34 cellular contexts compared by ENCODE assay signal in the genomic region with DNA sequence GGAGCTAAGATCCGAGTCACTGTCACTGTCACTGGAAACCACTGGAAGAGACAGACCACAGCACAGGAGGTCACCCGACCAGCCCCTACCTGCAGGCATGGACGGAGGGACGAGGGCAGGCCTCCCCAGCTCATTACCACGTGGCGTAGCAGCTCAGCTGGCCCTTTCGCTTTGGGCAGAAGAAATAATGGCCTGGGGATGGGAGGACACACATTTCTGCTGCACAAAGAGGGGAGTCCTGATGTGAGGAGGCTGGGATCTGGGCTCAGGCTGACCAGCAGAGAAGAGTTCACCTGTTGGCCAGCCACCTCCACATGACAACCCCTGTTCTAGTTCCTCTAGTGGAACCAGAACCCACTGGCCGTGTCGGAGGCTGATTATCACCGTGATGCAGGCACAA. TPM values are rescaled to one million over a fixed set of nuclear protein-coding genes. Genes with fewer than 3 reads are reported as not detected.
"Had no signal": no experiment of that assay in that cellular context is flagged by ENCODE, and none has a peak within 500 bp of the region (broad histone marks: within the 10 kb centered on the region; RNA-seq: fewer than 3 reads in every experiment).

No MANE protein-coding gene starts in this region.

- H3K27me3 ChIP-seq: esophagus squamous epithelium, vagina had no signal

- H2AFZ ChIP-seq: parathyroid adenoma had no signal

- H3K27ac Mint-ChIP-seq: activated naive CD4-positive, alpha-beta T cell treated with anti-CD3 and anti-CD28 coated beads, Interleukin-2, amount 50 U/mL, for 24 hours; activated naive CD8-positive, alpha-beta T cell treated with anti-CD3 and anti-CD28 coated beads, Interleukin-2, amount 50 U/mL, for 24 hours; activated T-cell treated with anti-CD3 and anti-CD28 coated beads, Interleukin-2, amount 50 U/mL, for 24 hours; memory B cell; naive thymus-derived CD4-positive, alpha-beta T cell; stimulated activated effector memory CD8-positive, alpha-beta T cell treated with anti-CD3 and anti-CD28 coated beads, Interleukin-12 subunit alpha, Interleukin-12 subunit beta, amount 100 ng/mL, for 72 hours; stimulated activated naive CD8-positive, alpha-beta T cell treated with anti-CD3 and anti-CD28 coated beads, Interleukin-15, Interleukin-2, amounts not matched to agents 100 ng/mL and 50 ng/mL, for 24 hours; T-helper 1 cell treated with Interleukin-12 subunit alpha and Interleukin-12 subunit beta and Interleukin-4 antibody, amounts not matched to agents 30 μg/mL and 1 μg/mL, for 36 hours; type B pancreatic cell had no signal

- H3K27ac ChIP-seq: epithelial cell of prostate, esophagus squamous epithelium, parathyroid adenoma, skin epidermis, vagina, VCaP had no signal

- H3K4me3 Mint-ChIP-seq: activated naive CD4-positive, alpha-beta T cell treated with anti-CD3 and anti-CD28 coated beads, Interleukin-2, amount 50 U/mL, for 24 hours; activated naive CD8-positive, alpha-beta T cell treated with anti-CD3 and anti-CD28 coated beads, Interleukin-2, amount 50 U/mL, for 24 hours; activated T-cell treated with anti-CD3 and anti-CD28 coated beads, Interleukin-2, amount 50 U/mL, for 24 hours; memory B cell; naive thymus-derived CD4-positive, alpha-beta T cell; neural crest cell; stimulated activated effector memory CD8-positive, alpha-beta T cell treated with anti-CD3 and anti-CD28 coated beads, Interleukin-12 subunit alpha, Interleukin-12 subunit beta, amount 100 ng/mL, for 72 hours; stimulated activated naive CD8-positive, alpha-beta T cell treated with anti-CD3 and anti-CD28 coated beads, Interleukin-15, Interleukin-2, amounts not matched to agents 100 ng/mL and 50 ng/mL, for 24 hours; T-helper 1 cell treated with Interleukin-12 subunit alpha and Interleukin-12 subunit beta and Interleukin-4 antibody, amounts not matched to agents 30 μg/mL and 1 μg/mL, for 36 hours; type B pancreatic cell had no signal

- H3K36me3 Mint-ChIP-seq: activated naive CD4-positive, alpha-beta T cell treated with anti-CD3 and anti-CD28 coated beads, Interleukin-2, amount 50 U/mL, for 24 hours; memory B cell; naive thymus-derived CD4-positive, alpha-beta T cell; stimulated activated effector memory CD8-positive, alpha-beta T cell treated with anti-CD3 and anti-CD28 coated beads, Interleukin-12 subunit alpha, Interleukin-12 subunit beta, amount 100 ng/mL, for 72 hours; type B pancreatic cell had no signal

- H3K9ac ChIP-seq: parathyroid adenoma had no signal

- H3K9me3 ChIP-seq: esophagus squamous epithelium, vagina had no signal

- H3K4me1 ChIP-seq: parathyroid adenoma had no signal

- ATAC-seq: activated CD4-positive, CD25-positive, alpha-beta regulatory T cell treated with anti-CD3 and anti-CD28 coated beads, Interleukin-2, amount 50 U/mL, for 24 hours; activated naive CD8-positive, alpha-beta T cell treated with anti-CD3 and anti-CD28 coated beads, Interleukin-2, amount 50 U/mL, for 24 hours; naive thymus-derived CD4-positive, alpha-beta T cell; right cardiac atrium; stimulated activated effector memory CD8-positive, alpha-beta T cell treated with anti-CD3 and anti-CD28 coated beads, Interleukin-12 subunit alpha, Interleukin-12 subunit beta, amount 100 ng/mL, for 72 hours had no signal

- H3K27me3 Mint-ChIP-seq: activated naive CD4-positive, alpha-beta T cell treated with anti-CD3 and anti-CD28 coated beads, Interleukin-2, amount 50 U/mL, for 24 hours; activated naive CD8-positive, alpha-beta T cell treated with anti-CD3 and anti-CD28 coated beads, Interleukin-2, amount 50 U/mL, for 24 hours; activated T-cell treated with anti-CD3 and anti-CD28 coated beads, Interleukin-2, amount 50 U/mL, for 24 hours; memory B cell; naive thymus-derived CD4-positive, alpha-beta T cell; stimulated activated naive CD8-positive, alpha-beta T cell treated with anti-CD3 and anti-CD28 coated beads, Interleukin-15, Interleukin-2, amounts not matched to agents 100 ng/mL and 50 ng/mL, for 24 hours; type B pancreatic cell had no signal

- H3K9me3 Mint-ChIP-seq: activated naive CD4-positive, alpha-beta T cell treated with anti-CD3 and anti-CD28 coated beads, Interleukin-2, amount 50 U/mL, for 24 hours; activated naive CD8-positive, alpha-beta T cell treated with anti-CD3 and anti-CD28 coated beads, Interleukin-2, amount 50 U/mL, for 24 hours; activated T-cell treated with anti-CD3 and anti-CD28 coated beads, Interleukin-2, amount 50 U/mL, for 24 hours; memory B cell; naive thymus-derived CD4-positive, alpha-beta T cell; neural crest cell; stimulated activated effector memory CD8-positive, alpha-beta T cell treated with anti-CD3 and anti-CD28 coated beads, Interleukin-12 subunit alpha, Interleukin-12 subunit beta, amount 100 ng/mL, for 72 hours; stimulated activated naive CD8-positive, alpha-beta T cell treated with anti-CD3 and anti-CD28 coated beads, Interleukin-15, Interleukin-2, amounts not matched to agents 100 ng/mL and 50 ng/mL, for 24 hours; T-helper 1 cell treated with Interleukin-12 subunit alpha and Interleukin-12 subunit beta and Interleukin-4 antibody, amounts not matched to agents 30 μg/mL and 1 μg/mL, for 36 hours; type B pancreatic cell had no signal

- H3K4me3 ChIP-seq: esophagus squamous epithelium, skin epidermis, vagina had no signal

- DNase-seq: activated CD4-positive, alpha-beta T cell treated with anti-CD3 and anti-CD28 coated beads for 48 hours; activated CD4-positive, alpha-beta T cell treated with anti-CD3 and anti-CD28 coated beads, Interleukin-2, amount 50 U/mL, for 48 hours; activated CD8-positive, alpha-beta memory T cell treated with anti-CD3 and anti-CD28 coated beads, Interleukin-2, amount 50 U/mL, for 48 hours; activated gamma-delta T cell; activated naive CD8-positive, alpha-beta T cell treated with anti-CD3 and anti-CD28 coated beads, Interleukin-2, amount 50 U/mL, for 24 hours; activated T-cell treated with anti-CD3 and anti-CD28 coated beads, Interleukin-2, amount 50 U/mL, for 24 hours; amygdala; central memory CD4-positive, alpha-beta T cell; dermis blood vessel endothelial cell; effector CD4-positive, alpha-beta T cell; esophagus squamous epithelium; foreskin melanocyte; midbrain; naive thymus-derived CD4-positive, alpha-beta T cell; occipital lobe; stimulated activated CD4-positive, alpha-beta T cell treated with anti-CD3 and anti-CD28 coated beads, Interleukin-4, amount 100 ng/mL, for 24 hours; SW 1271; T-helper 9 cell had no signal

- H3K4me1 Mint-ChIP-seq: activated naive CD4-positive, alpha-beta T cell treated with anti-CD3 and anti-CD28 coated beads, Interleukin-2, amount 50 U/mL, for 24 hours; activated naive CD8-positive, alpha-beta T cell treated with anti-CD3 and anti-CD28 coated beads, Interleukin-2, amount 50 U/mL, for 24 hours; memory B cell; neural crest cell; stimulated activated effector memory CD8-positive, alpha-beta T cell treated with anti-CD3 and anti-CD28 coated beads, Interleukin-12 subunit alpha, Interleukin-12 subunit beta, amount 100 ng/mL, for 72 hours had no signal

- H3K36me3 ChIP-seq: esophagus squamous epithelium, vagina had no signal

- FAIRE-seq: endometrium, TTC549 had no signal

RNA-seq across cellular contexts. Expression of a gene that starts 38.2 kb away (rescaled TPM):
- polyA plus RNA-seq: naive thymus-derived CD4-positive, alpha-beta T cell had no signal
